In genomic region chr11:130418210-130418609, GRCh38 we compare ENCODE assay signal across 26 cellular contexts. TPM values are rescaled to one million over a fixed set of nuclear protein-coding genes. Genes with fewer than 3 reads are reported as not detected.
DNase-seq lines count a peak whose midpoint lies in the region; ATAC-seq and TF ChIP-seq lines count a peak whose summit lies in the region.
"Had no signal": no experiment of that assay in that cellular context is flagged by ENCODE, and none has a peak within 500 bp of the region (broad histone marks: within the 10 kb centered on the region; RNA-seq: fewer than 3 reads in every experiment).

No MANE protein-coding gene starts in this region.

- H3K4me3 ChIP-seq in right atrium auricular region = no peak overlapping the region
- H3K4me3 ChIP-seq in psoas muscle = no peak overlapping the region
- H3K4me3 ChIP-seq in urinary bladder (ENCODE audit: low read depth, low read length) = no peak overlapping the region
- H3K4me3 ChIP-seq: adrenal gland, heart right ventricle, ovary, SK-N-MC had no signal

- H3K27me3 ChIP-seq in right atrium auricular region = no peaks in the 10 kb centered on the region
- H3K27me3 ChIP-seq in layer of hippocampus (ENCODE audit: control insufficient read depth, insufficient read depth, low read length) = no peaks in the 10 kb centered on the region
- peaks cover 0 to 4% (median 0%) of the 10 kb centered on the region in 3 donors for H3K27me3 ChIP-seq in psoas muscle (ENCODE audit: insufficient read depth in 3 of 3, low read length in 2 of 3)
- H3K27me3 ChIP-seq: adrenal gland, ovary had no signal

- H3K36me3 ChIP-seq in right atrium auricular region (no peaks in the 10 kb centered on the region), psoas muscle (ENCODE audit: insufficient read depth in 1 of 2, low read depth in 1 of 2) (no peaks in the 10 kb centered on the region), urinary bladder (ENCODE audit: insufficient read depth) (no peaks in the 10 kb centered on the region)
- H3K36me3 ChIP-seq: adrenal gland, heart right ventricle, ovary had no signal

- 32 to 57% (median 34%) methylated on average over 5 of the region's 5 CpGs for WGBS in psoas muscle, 3 donors
- 81% methylated on average over 5 of the region's 5 CpGs for WGBS in urinary bladder

- intact Hi-C loops in Right ventricle myocardium inferior (cut with DNase I) (no loop called here), psoas muscle (cut with DNase I) (no loop called here)

- H3K4me1 ChIP-seq in right atrium auricular region (peaks cover 0 to 20% of the 10 kb centered on the region in 2 donors), psoas muscle (peaks cover 14% of the 10 kb centered on the region), urinary bladder (ENCODE audit: insufficient read depth) (no peaks in the 10 kb centered on the region)
- H3K4me1 ChIP-seq: adrenal gland had no signal

- H3K27ac ChIP-seq in right atrium auricular region (no peak overlapping the region), layer of hippocampus (ENCODE audit: low read depth, low read length) (peak overlapping the region; percentile 57), psoas muscle (peak overlapping the region; percentile 10), urinary bladder (ENCODE audit: low read depth) (peak overlapping the region; percentile 35)
- H3K27ac ChIP-seq: adrenal gland, heart right ventricle, ovary, SK-N-MC had no signal

- TF ChIP-seq CTCF in right atrium auricular region (IDR thresholded peaks at IDR 0.05) = no peak
- no peak for TF ChIP-seq CTCF in psoas muscle (IDR thresholded peaks at IDR 0.05)

- no peaks in the 10 kb centered on the region for H3K9me3 ChIP-seq in right atrium auricular region
- H3K9me3 ChIP-seq in psoas muscle = no peaks in the 10 kb centered on the region
- H3K9me3 ChIP-seq: adrenal gland, heart right ventricle, ovary had no signal

- ATAC-seq in Right ventricle myocardium inferior (no peak), psoas muscle (peak; percentile 50 to 79 (median 68)), HG03378 (IDR thresholded peaks at IDR 0.05; ENCODE audit: unreplicated experiment) (no peak), HG03354 (IDR thresholded peaks at IDR 0.05; ENCODE audit: poor library complexity, severe bottlenecking, unreplicated experiment) (no peak)
- ATAC-seq: activated T-cell treated with anti-CD3 and anti-CD28 coated beads, Interleukin-2, amount 50 U/mL, for 4 hours; naive thymus-derived CD8-positive, alpha-beta T cell had no signal

- DNase-seq in Right ventricle myocardium inferior (ENCODE audit: missing footprints) (peak; percentile 57), right atrium auricular region (ENCODE audit: low spot score) (no peak), psoas muscle (peak in 1 of 2 donors; percentile 45), NCI-H526 treated with DMSO at 0.1 percent for 48 hours (lab: John Stamatoyannopoulos, UW) (no peak)
- DNase-seq: 8988T; activated CD8-positive, alpha-beta memory T cell treated with anti-CD3 and anti-CD28 coated beads for 24 hours; activated naive CD4-positive, alpha-beta T cell; activated T-cell treated with anti-CD3 and anti-CD28 coated beads, Interleukin-2, amount 50 U/mL, for 4 hours; adrenal gland; AML-193; cortex of kidney; DMS53; heart right ventricle; MV-4-11; naive thymus-derived CD8-positive, alpha-beta T cell; NCI-H1694; NCI-H2171; NCI-H524; ovary; T-helper 2 cell had no signal

RNA-seq across cellular contexts. Expression of gene ADAMTS8, which starts 10.2 kb away (rescaled TPM):
- total RNA-seq in Right ventricle myocardium inferior (0.57 TPM), right atrium auricular region (1 to 10 TPM; 2.5 to 7.8 TPM), psoas muscle (1 to 10 TPM in 1 of 4 donors, under 1 TPM in 2, not detected in 1; 0.14 to 1.2 (median 0.79) TPM), urinary bladder (8.9 TPM)
- polyA plus RNA-seq in psoas muscle (under 1 TPM; 0.12 to 0.42 (median 0.23) TPM), urinary bladder (17.9 TPM)
- total RNA-seq: bronchial epithelial cell; naive thymus-derived CD8-positive, alpha-beta T cell had no signal
- polyA plus RNA-seq: naive thymus-derived CD8-positive, alpha-beta T cell had no signal

RNA-seq across cellular contexts. Expression of gene ADAMTS15, which starts 30.2 kb away (rescaled TPM):
- total RNA-seq in Right ventricle myocardium inferior = 45.6 TPM
- 10 to 100 TPM; 17.5 to 21.2 TPM for total RNA-seq in right atrium auricular region
- total RNA-seq in psoas muscle = 1 to 10 TPM; 1.5 to 2.2 (median 1.8) TPM
- 1 to 10 TPM in 1 of 3 donors, under 1 TPM in 2; 0.66 to 3.1 (median 0.79) TPM for polyA plus RNA-seq in psoas muscle
- 16.4 TPM for total RNA-seq in urinary bladder
- 29.8 TPM for polyA plus RNA-seq in urinary bladder
- total RNA-seq: activated T-cell treated with anti-CD3 and anti-CD28 coated beads, Interleukin-2, amount 50 U/mL, for 4 hours had no signal
- polyA plus RNA-seq: naive thymus-derived CD8-positive, alpha-beta T cell had no signal

Comparison
In these comparisons a context has a peak if more than half of its experiments do, and no peak if none do; other contexts are left out.
1. ATAC-seq: peak in psoas muscle (4 of 4); none in Right ventricle myocardium inferior (single experiment), HG03378 (single experiment) and HG03354 (single experiment).
2. H3K27ac ChIP-seq: peak in layer of hippocampus (single experiment), psoas muscle (single experiment) and urinary bladder (single experiment); none in right atrium auricular region (0 of 2).